Comparison of ENCODE assay signal across 18 cellular contexts in genomic region chr4:153771058-153771457, GRCh38.
"Had no signal": no experiment of that assay in that cellular context is flagged by ENCODE, and none has a peak within 500 bp of the region (broad histone marks: within the 10 kb centered on the region; RNA-seq: fewer than 3 reads in every experiment).

No MANE protein-coding gene starts in this region.

- H3K4me1 ChIP-seq: left ventricle myocardium inferior had no signal

- H3K9me3 ChIP-seq: neutrophil had no signal

- H3K36me3 ChIP-seq: left ventricle myocardium inferior, neutrophil had no signal

- ATAC-seq: activated CD8-positive, alpha-beta T cell treated with anti-CD3 and anti-CD28 coated beads, Interleukin-2, amount 10 ng/mL, durations not matched to agents 7 days and 5 days; activated naive CD4-positive, alpha-beta T cell treated with anti-CD3 and anti-CD28 coated beads, Interleukin-2, amount 50 U/mL, for 72 hours; natural killer cell; stimulated activated effector memory CD8-positive, alpha-beta T cell treated with anti-CD3 and anti-CD28 coated beads, Interleukin-12 subunit alpha, Interleukin-12 subunit beta, amount 100 ng/mL, for 72 hours; T-helper 17 cell had no signal

- H3K4me3 Mint-ChIP-seq: activated CD4-positive, alpha-beta T cell treated with anti-CD3 and anti-CD28 coated beads, Interleukin-2, amount 10 ng/mL, durations not matched to agents 24 days and 14 days; activated CD8-positive, alpha-beta T cell treated with anti-CD3 and anti-CD28 coated beads, Interleukin-2, amount 10 ng/mL, durations not matched to agents 7 days and 5 days; brain; memory B cell; natural killer cell; stimulated activated effector memory CD8-positive, alpha-beta T cell treated with anti-CD3 and anti-CD28 coated beads, Interleukin-12 subunit alpha, Interleukin-12 subunit beta, amount 100 ng/mL, for 72 hours; T-helper 17 cell had no signal

- H3K4me3 ChIP-seq: left ventricle myocardium inferior had no signal

- H3K9me3 Mint-ChIP-seq: natural killer cell; stimulated activated effector memory CD8-positive, alpha-beta T cell treated with anti-CD3 and anti-CD28 coated beads, Interleukin-12 subunit alpha, Interleukin-12 subunit beta, amount 100 ng/mL, for 72 hours had no signal

- H3K4me1 Mint-ChIP-seq: activated CD4-positive, alpha-beta T cell treated with anti-CD3 and anti-CD28 coated beads, Interleukin-2, amount 10 ng/mL, durations not matched to agents 24 days and 14 days; brain; memory B cell; natural killer cell; stimulated activated effector memory CD8-positive, alpha-beta T cell treated with anti-CD3 and anti-CD28 coated beads, Interleukin-12 subunit alpha, Interleukin-12 subunit beta, amount 100 ng/mL, for 72 hours; T-helper 17 cell had no signal

- H3K27ac Mint-ChIP-seq: activated CD4-positive, alpha-beta T cell treated with anti-CD3 and anti-CD28 coated beads, Interleukin-2, amount 10 ng/mL, durations not matched to agents 24 days and 14 days; activated CD8-positive, alpha-beta T cell treated with anti-CD3 and anti-CD28 coated beads, Interleukin-2, amount 10 ng/mL, durations not matched to agents 7 days and 5 days; activated naive CD4-positive, alpha-beta T cell treated with anti-CD3 and anti-CD28 coated beads, Interleukin-2, amount 50 U/mL, for 72 hours; brain; memory B cell; natural killer cell; stimulated activated effector memory CD8-positive, alpha-beta T cell treated with anti-CD3 and anti-CD28 coated beads, Interleukin-12 subunit alpha, Interleukin-12 subunit beta, amount 100 ng/mL, for 72 hours; T-helper 17 cell had no signal

- DNase-seq: activated CD4-positive, CD25-positive, alpha-beta regulatory T cell; activated CD8-positive, alpha-beta memory T cell treated with anti-CD3 and anti-CD28 coated beads, Interleukin-2, amount 50 U/mL, for 4 hours; activated CD8-positive, alpha-beta T cell treated with anti-CD3 and anti-CD28 coated beads, Interleukin-2, amount 10 ng/mL, durations not matched to agents 7 days and 5 days; activated gamma-delta T cell; activated T-cell treated with anti-CD3 and anti-CD28 coated beads, Interleukin-2, amount 50 U/mL, for 48 hours; amygdala; dermis blood vessel endothelial cell; hippocampal formation; left ventricle myocardium inferior; natural killer cell; retina; T-helper 17 cell had no signal
